ENCODE assay signal across 1 cellular context in the genomic region with DNA sequence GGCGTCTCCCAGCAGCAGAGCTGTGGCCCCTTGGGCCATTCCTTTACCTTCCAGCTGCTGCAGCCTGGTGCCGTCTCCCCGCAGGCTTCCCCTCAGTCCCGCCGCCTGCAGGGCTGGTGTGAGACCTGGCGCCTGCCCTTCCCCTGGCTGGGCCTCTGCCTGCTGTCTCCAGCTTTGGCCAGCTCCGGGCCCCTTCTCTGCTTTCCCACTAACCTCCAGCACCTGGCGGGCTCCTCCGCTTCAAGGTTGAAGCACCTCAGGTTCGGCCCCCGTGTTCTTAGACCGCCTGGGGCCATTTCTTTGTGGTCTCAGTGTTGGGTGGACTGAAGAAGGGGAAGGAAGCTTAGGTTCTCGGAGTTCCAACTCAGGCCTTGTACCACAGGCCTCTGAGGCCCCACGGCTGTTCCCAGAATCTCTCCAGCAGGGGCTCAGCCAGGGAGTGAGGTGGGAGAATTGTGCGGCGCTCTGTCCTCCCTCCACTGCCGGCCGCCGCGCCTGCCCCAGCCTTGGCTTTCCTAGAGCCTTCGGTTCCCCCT.
TF ChIP-seq lines count a peak whose summit lies in the region.

No MANE protein-coding gene starts in this region.

TF ChIP-seq in IMR-90, 13 proteins besides CTCF, POLR2A, EP300 and RAD21:
- TF ChIP-seq MAFK (IDR thresholded peaks at IDR 0.05; ENCODE audit: low read depth, low read length) (no peak), SMC3 (IDR thresholded peaks at IDR 0.05; ENCODE audit: low read depth, low read length) (no peak), NFE2L2 (IDR thresholded peaks at IDR 0.05; ENCODE audit: low read depth, low read length) (no peak), RFX5 (IDR thresholded peaks at IDR 0.05; ENCODE audit: low read depth, low read length) (no peak), FOS (IDR thresholded peaks at IDR 0.05; ENCODE audit: low read depth, low read length) (no peak), MAZ (IDR thresholded peaks at IDR 0.05; ENCODE audit: borderline replicate concordance, low read depth, low read length) (no peak), BHLHE40 (IDR thresholded peaks at IDR 0.05; ENCODE audit: low read depth, low read length) (no peak), RCOR1 (IDR thresholded peaks at IDR 0.05; ENCODE audit: insufficient replicate concordance, low read length) (no peak), MXI1 (IDR thresholded peaks at IDR 0.05; ENCODE audit: borderline replicate concordance, low read depth, low read length) (no peak), CHD1 (IDR thresholded peaks at IDR 0.05; ENCODE audit: low read depth, low read length) (no peak), CEBPB (IDR thresholded peaks at IDR 0.05; ENCODE audit: low read depth, low read length) (no peak)
- TF ChIP-seq, protein P1, sequence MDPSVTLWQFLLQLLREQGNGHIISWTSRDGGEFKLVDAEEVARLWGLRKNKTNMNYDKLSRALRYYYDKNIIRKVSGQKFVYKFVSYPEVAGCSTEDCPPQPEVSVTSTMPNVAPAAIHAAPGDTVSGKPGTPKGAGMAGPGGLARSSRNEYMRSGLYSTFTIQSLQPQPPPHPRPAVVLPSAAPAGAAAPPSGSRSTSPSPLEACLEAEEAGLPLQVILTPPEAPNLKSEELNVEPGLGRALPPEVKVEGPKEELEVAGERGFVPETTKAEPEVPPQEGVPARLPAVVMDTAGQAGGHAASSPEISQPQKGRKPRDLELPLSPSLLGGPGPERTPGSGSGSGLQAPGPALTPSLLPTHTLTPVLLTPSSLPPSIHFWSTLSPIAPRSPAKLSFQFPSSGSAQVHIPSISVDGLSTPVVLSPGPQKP (IDR thresholded peaks at IDR 0.05; ENCODE audit: borderline replicate concordance, low read depth, low read length) = no peak
- TF ChIP-seq, protein P2, sequence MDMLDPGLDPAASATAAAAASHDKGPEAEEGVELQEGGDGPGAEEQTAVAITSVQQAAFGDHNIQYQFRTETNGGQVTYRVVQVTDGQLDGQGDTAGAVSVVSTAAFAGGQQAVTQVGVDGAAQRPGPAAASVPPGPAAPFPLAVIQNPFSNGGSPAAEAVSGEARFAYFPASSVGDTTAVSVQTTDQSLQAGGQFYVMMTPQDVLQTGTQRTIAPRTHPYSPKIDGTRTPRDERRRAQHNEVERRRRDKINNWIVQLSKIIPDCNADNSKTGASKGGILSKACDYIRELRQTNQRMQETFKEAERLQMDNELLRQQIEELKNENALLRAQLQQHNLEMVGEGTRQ (IDR thresholded peaks at IDR 0.05; ENCODE audit: low read depth, low read length) = no peak
